In the genomic region with DNA sequence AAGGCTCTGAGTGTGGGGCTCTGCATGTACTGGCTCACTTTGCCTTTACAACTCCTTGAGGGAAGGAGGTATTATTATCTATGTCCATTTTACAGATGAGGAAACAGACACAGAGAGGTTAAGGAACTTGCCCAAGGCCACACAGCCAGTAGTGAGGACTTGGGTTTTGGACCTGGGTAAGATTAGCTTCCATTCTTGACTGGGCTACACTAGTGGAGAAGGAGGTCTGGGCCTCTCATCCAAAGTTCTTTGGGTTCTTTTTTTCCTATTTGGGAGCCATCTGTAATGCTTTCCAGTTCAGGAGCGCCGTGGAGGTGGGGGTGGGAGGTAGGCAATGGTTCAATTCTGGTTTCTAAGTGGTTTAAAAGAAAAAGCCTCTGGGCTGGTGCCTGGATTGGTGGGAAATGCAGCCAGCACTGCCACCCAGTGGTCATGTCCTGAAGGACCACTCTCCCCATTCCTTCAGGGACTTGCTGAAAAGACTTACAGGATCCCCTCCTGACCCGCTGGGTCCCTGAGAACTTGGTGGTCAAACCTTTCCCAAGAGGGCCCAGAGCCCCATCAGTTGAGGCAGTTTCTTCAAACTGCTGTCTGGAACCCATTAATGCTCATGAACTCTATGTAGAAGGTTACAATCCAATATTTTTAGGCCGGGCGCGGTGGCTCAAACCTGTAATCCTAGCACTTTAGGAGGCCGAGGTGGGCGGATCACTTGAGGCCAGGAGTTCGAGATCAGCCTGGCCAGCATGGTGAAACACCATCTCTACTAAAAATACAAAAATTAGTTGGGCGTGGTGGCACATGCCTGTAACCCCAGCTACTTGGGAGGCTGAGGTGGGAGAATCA, we compare ENCODE assay signal across 9 cellular contexts. TPM values are rescaled to one million over a fixed set of nuclear protein-coding genes. Genes with fewer than 3 reads are reported as not detected.
DNase-seq lines count a peak whose midpoint lies in the region; ATAC-seq and TF ChIP-seq lines count a peak whose summit lies in the region.
"Had no signal": no experiment of that assay in that cellular context is flagged by ENCODE, and none has a peak within 500 bp of the region (broad histone marks: within the 10 kb centered on the region; RNA-seq: fewer than 3 reads in every experiment).

No MANE protein-coding gene starts in this region.

- peaks cover 0 to 13% of the 10 kb centered on the region in 2 experiments for H3K27me3 ChIP-seq in mesenchymal stem cell (ENCODE audit: control insufficient read depth in 1 of 2, insufficient read depth in 1 of 2, low read length in 2 of 2)

- no peak overlapping the region for H3K4me3 ChIP-seq in mesenchymal stem cell (ENCODE audit: insufficient read depth in 1 of 2, low read depth in 1 of 2, low read length in 2 of 2)
- H3K4me3 ChIP-seq: skin epidermis had no signal

- peak; percentile 93 for TF ChIP-seq CTCF in GM12873 (IDR thresholded peaks at IDR 0.05; ENCODE audit: insufficient read depth, low read depth, low read length, missing control alignments)

- no peaks in the 10 kb centered on the region for H3K36me3 ChIP-seq in mesenchymal stem cell (ENCODE audit: control insufficient read depth in 1 of 2, insufficient read depth in 2 of 2, low read depth in 1 of 2, low read length in 2 of 2)

- H2BK5ac ChIP-seq in mesenchymal stem cell (ENCODE audit: low read depth, low read length, poor library complexity, severe bottlenecking), result no peak overlapping the region

- H3K18ac ChIP-seq in mesenchymal stem cell (ENCODE audit: low read depth in 1 of 2, low read length in 2 of 2), result no peak overlapping the region

- peak; percentile 75 for ATAC-seq in HG02981 (IDR thresholded peaks at IDR 0.05; ENCODE audit: unreplicated experiment)

- H3K14ac ChIP-seq in mesenchymal stem cell (ENCODE audit: low read length in 2 of 2), result no peak overlapping the region

- H3K4me2 ChIP-seq in mesenchymal stem cell (ENCODE audit: low read length, poor library complexity, severe bottlenecking), result no peak overlapping the region

- H3K4me1 ChIP-seq in mesenchymal stem cell (ENCODE audit: control insufficient read depth, insufficient read depth, low read depth, low read length), result no peaks in the 10 kb centered on the region

- no peak overlapping the region for H4K91ac ChIP-seq in mesenchymal stem cell (ENCODE audit: low read length)

- H2BK15ac ChIP-seq in mesenchymal stem cell (ENCODE audit: low read depth, poor library complexity, severe bottlenecking), result no peak overlapping the region

- no peak overlapping the region for H3K23ac ChIP-seq in mesenchymal stem cell (ENCODE audit: low read length in 2 of 2)

- no peak overlapping the region for H2AK5ac ChIP-seq in mesenchymal stem cell (ENCODE audit: low read length, severe bottlenecking)

- no peak overlapping the region for H3K4ac ChIP-seq in mesenchymal stem cell (ENCODE audit: low read depth in 1 of 2, low read length in 2 of 2)

- no peaks in the 10 kb centered on the region for H3K79me1 ChIP-seq in mesenchymal stem cell (replicated peaks; ENCODE audit: low read length, poor library complexity, severe bottlenecking)

- H2BK12ac ChIP-seq in mesenchymal stem cell (ENCODE audit: low read length in 2 of 2), result no peak overlapping the region

- H4K8ac ChIP-seq in mesenchymal stem cell (ENCODE audit: low read length), result no peak overlapping the region

- H2BK120ac ChIP-seq in mesenchymal stem cell (ENCODE audit: low read depth, low read length), result no peak overlapping the region

- DNase-seq in 8988T, result peak; percentile 80
- DNase-seq in NCI-H345 treated with DMSO at 0.1 percent for 48 hours (lab: John Stamatoyannopoulos, UW; ENCODE audit: unreplicated experiment), result peak; percentile 17
- DNase-seq in activated CD4-positive, alpha-beta T cell treated with anti-CD3 and anti-CD28 coated beads, Interleukin-2, amount 50 U/mL, for 1 hour, result peak; percentile 64
- DNase-seq in effector CD8-positive, alpha-beta T cell (lab: John Stamatoyannopoulos, UW), result peak; percentile 30
- DNase-seq in mesenchymal stem cell, result peak; percentile 78
- DNase-seq in stimulated activated CD8-positive, alpha-beta memory T cell treated with anti-CD3 and anti-CD28 coated beads, Interleukin-7, amount 100 ng/mL, for 1 hour (ENCODE audit: low read depth in 2 of 2), result peak; percentile 20 to 38

- no peak overlapping the region for H3K9ac ChIP-seq in mesenchymal stem cell (ENCODE audit: low read length)

- WGBS in mesenchymal stem cell, result 62% methylated on average over 7 of the region's 10 CpGs

- H3K27ac ChIP-seq in mesenchymal stem cell (ENCODE audit: low read length, poor library complexity, severe bottlenecking), result no peak overlapping the region
- H3K27ac ChIP-seq: skin epidermis had no signal

- no peak overlapping the region for H2AFZ ChIP-seq in mesenchymal stem cell (ENCODE audit: low read depth, low read length)

- H3K9me3 ChIP-seq in mesenchymal stem cell (ENCODE audit: control insufficient read depth, low read length), result no peaks in the 10 kb centered on the region

RNA-seq across cellular contexts. Expression of gene NOTO, which starts 38.6 kb away (rescaled TPM):
- 0.01 TPM for polyA plus RNA-seq in mesenchymal stem cell (2013, experiment 1 of 2)
- 0.01 TPM for polyA plus RNA-seq in mesenchymal stem cell (2013, experiment 2 of 2)

RNA-seq across cellular contexts. Expression of gene SMYD5, which starts 50.3 kb away (rescaled TPM):
- polyA plus RNA-seq in mesenchymal stem cell (2013, experiment 1 of 2), result 10.1 TPM
- 11.1 TPM for polyA plus RNA-seq in mesenchymal stem cell (2013, experiment 2 of 2)

RNA-seq across cellular contexts. Expression of gene RAB11FIP5, which starts 51.0 kb away (rescaled TPM):
- 19.7 TPM for polyA plus RNA-seq in mesenchymal stem cell (2013, experiment 1 of 2)
- polyA plus RNA-seq in mesenchymal stem cell (2013, experiment 2 of 2), result 18.7 TPM

Comparison
In these comparisons a context has a peak if more than half of its experiments do, and no peak if none do; other contexts are left out.
1. DNase-seq: peak in every context shown above with its lines; median percentile 80 in 8988T; 78 in mesenchymal stem cell; 64 in activated CD4-positive, alpha-beta T cell treated with anti-CD3 and anti-CD28 coated beads, Interleukin-2, amount 50 U/mL, for 1 hour; 30 in effector CD8-positive, alpha-beta T cell; 29 in stimulated activated CD8-positive, alpha-beta memory T cell treated with anti-CD3 and anti-CD28 coated beads, Interleukin-7, amount 100 ng/mL, for 1 hour; 17 in NCI-H345 treated with DMSO at 0.1 percent for 48 hours.